In genomic region chr21:29504751-29505321, GRCh38 we compare ENCODE assay signal across 14 cellular contexts.
DNase-seq lines count a peak whose midpoint lies in the region; TF ChIP-seq lines count a peak whose summit lies in the region.
"Had no signal": no experiment of that assay in that cellular context is flagged by ENCODE, and none has a peak within 500 bp of the region (broad histone marks: within the 10 kb centered on the region; RNA-seq: fewer than 3 reads in every experiment).

No MANE protein-coding gene starts in this region.

- H3K4me1 ChIP-seq in neuronal stem cell (ENCODE audit: control insufficient read depth in 2 of 2, insufficient read depth in 1 of 2, low read depth in 1 of 2, low read length in 2 of 2) = peaks cover 2 to 3% of the 10 kb centered on the region in 2 donors
- no peaks in the 10 kb centered on the region for H3K4me1 ChIP-seq in colonic mucosa
- H3K4me1 ChIP-seq in vagina = no peaks in the 10 kb centered on the region
- H3K4me1 ChIP-seq: ascending aorta, right atrium auricular region had no signal

- H3K14ac ChIP-seq in neuronal stem cell (ENCODE audit: low read length) = no peak overlapping the region

- no peak overlapping the region for H3K4ac ChIP-seq in neuronal stem cell (ENCODE audit: low read length)

- H3K9me3 ChIP-seq in neuronal stem cell (replicated peaks in 1 of 2; ENCODE audit: control insufficient read depth in 2 of 2, insufficient read depth in 1 of 2, low read depth in 1 of 2, low read length in 2 of 2) (no peaks in the 10 kb centered on the region), colonic mucosa (no peaks in the 10 kb centered on the region), vagina (no peaks in the 10 kb centered on the region)
- H3K9me3 ChIP-seq: ascending aorta, right atrium auricular region had no signal

- H3K4me3 ChIP-seq in neuronal stem cell (ENCODE audit: low read length in 2 of 2) (no peak overlapping the region), colonic mucosa (no peak overlapping the region), vagina (no peak overlapping the region)
- H3K4me3 ChIP-seq: ascending aorta, right atrium auricular region had no signal

- intact Hi-C loops in colonic mucosa (cut with DNase I) (no loop called here), vagina (cut with DNase I) (no loop called here)

- H3K79me1 ChIP-seq in neuronal stem cell (ENCODE audit: low read depth, low read length) = no peaks in the 10 kb centered on the region

- H3K9ac ChIP-seq in neuronal stem cell (ENCODE audit: low read depth, low read length, poor library complexity) (no peak overlapping the region), colonic mucosa (ENCODE audit: low read depth in 2 of 2, low read length in 2 of 2) (no peak overlapping the region)

- no peak overlapping the region for H2AK5ac ChIP-seq in neuronal stem cell (ENCODE audit: low read depth, low read length)

- no peak overlapping the region for H3K27ac ChIP-seq in epithelial cell of prostate
- H3K27ac ChIP-seq in neuronal stem cell (replicated peaks; ENCODE audit: low read length) = no peak overlapping the region
- H3K27ac ChIP-seq in colonic mucosa = no peak overlapping the region
- no peak overlapping the region for H3K27ac ChIP-seq in vagina
- H3K27ac ChIP-seq: ascending aorta, right atrium auricular region had no signal

- TF ChIP-seq POLR2A in vagina (IDR thresholded peaks at IDR 0.05) = no peak

- no peak overlapping the region for H3K18ac ChIP-seq in neuronal stem cell (ENCODE audit: low read length)

- no CpG with 5 or more reads among the region's 3 CpGs for WGBS in neuronal stem cell (ENCODE audit: extremely low coverage in 2 of 2, insufficient read length in 2 of 2, insufficient replicate concordance in 1 of 2), 2 donors

- H3K27me3 ChIP-seq in neuronal stem cell (ENCODE audit: control insufficient read depth in 3 of 3, insufficient read depth in 3 of 3, low read depth in 1 of 3, low read length in 3 of 3) (no peaks in the 10 kb centered on the region), colonic mucosa (no peaks in the 10 kb centered on the region), vagina (no peaks in the 10 kb centered on the region)
- H3K27me3 ChIP-seq: ascending aorta, right atrium auricular region had no signal

- H2AFZ ChIP-seq in neuronal stem cell (ENCODE audit: low read length) = no peak overlapping the region

- no peak overlapping the region for H4K8ac ChIP-seq in neuronal stem cell (ENCODE audit: low read depth, low read length)

- H2BK5ac ChIP-seq in neuronal stem cell (ENCODE audit: low read length) = no peak overlapping the region

- no peak overlapping the region for H2BK120ac ChIP-seq in neuronal stem cell (ENCODE audit: low read depth, low read length)

- DNase-seq in EL (peak; percentile 67), RPMI7951 (ENCODE audit: low read depth) (peak; percentile 79), epithelial cell of prostate (ENCODE audit: low read depth, low spot score) (peak; percentile 27), neuronal stem cell (ENCODE audit: low spot score) (no peak), colonic mucosa (no peak), SKM-1 treated with dmso at 0.1 percent for 144 hours (lab: John Stamatoyannopoulos, UW; ENCODE audit: unreplicated experiment) (no peak), vagina (ENCODE audit: extremely low spot score in 2 of 2) (no peak), DMS 273 (lab: John Stamatoyannopoulos, UW; ENCODE audit: unreplicated experiment) (no peak)
- DNase-seq: activated gamma-delta T cell; C1 segment of cervical spinal cord; nephron progenitor cell; stimulated activated CD4-positive, alpha-beta T cell treated with anti-CD3 and anti-CD28 coated beads, Interleukin-1b, Interleukin-23, amount 100 ng/mL, for 48 hours had no signal

- no peak overlapping the region for H4K91ac ChIP-seq in neuronal stem cell (ENCODE audit: low read depth, low read length, poor library complexity)

- H3K4me2 ChIP-seq in neuronal stem cell (ENCODE audit: insufficient read depth, low read length, poor library complexity, severe bottlenecking) = no peak overlapping the region

- TF ChIP-seq CTCF in colonic mucosa (IDR thresholded peaks at IDR 0.05) = no peak
- TF ChIP-seq CTCF in vagina (IDR thresholded peaks at IDR 0.05) = no peak

- no peak overlapping the region for H2BK12ac ChIP-seq in neuronal stem cell (ENCODE audit: low read length)

- H3K36me3 ChIP-seq in neuronal stem cell (replicated peaks in 1 of 2; ENCODE audit: control insufficient read depth in 2 of 2, insufficient read depth in 2 of 2, low read length in 2 of 2) = no peaks in the 10 kb centered on the region
- H3K36me3 ChIP-seq in colonic mucosa = no peaks in the 10 kb centered on the region
- no peaks in the 10 kb centered on the region for H3K36me3 ChIP-seq in vagina
- H3K36me3 ChIP-seq: ascending aorta, right atrium auricular region had no signal

- no peak overlapping the region for H2BK15ac ChIP-seq in neuronal stem cell (ENCODE audit: low read length)

- peak overlapping the region; percentile 6 for H3K23ac ChIP-seq in neuronal stem cell (ENCODE audit: low read depth, low read length, poor library complexity)

Comparison
In these comparisons a context has a peak if more than half of its experiments do, and no peak if none do; other contexts are left out.
1. DNase-seq: peak in EL (single experiment), RPMI7951 (single experiment) and epithelial cell of prostate (single experiment); none in neuronal stem cell (single experiment), colonic mucosa (single experiment), SKM-1 treated with dmso at 0.1 percent for 144 hours (single experiment), vagina (0 of 2) and DMS 273 (single experiment).